11 cellular contexts compared by ENCODE assay signal in the genomic region with DNA sequence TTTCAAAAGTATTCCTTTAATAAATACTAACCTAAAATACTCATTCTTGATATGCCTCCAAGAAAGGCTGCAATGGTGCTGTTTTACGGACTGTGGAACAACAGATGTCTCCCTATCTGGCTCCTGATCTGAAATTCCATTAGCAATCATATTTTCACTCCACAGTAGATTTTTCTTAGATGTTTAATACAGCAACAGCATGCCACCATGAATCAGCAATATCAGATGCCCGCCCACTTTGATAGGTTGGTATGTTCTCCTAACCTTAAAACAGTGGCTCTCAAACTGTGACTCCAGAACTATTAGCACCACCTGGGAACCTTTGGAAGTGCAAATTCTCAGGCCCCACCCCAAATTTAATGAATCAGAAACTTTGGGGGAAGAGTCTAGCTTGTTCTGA.
DNase-seq lines count a peak whose midpoint lies in the region; ATAC-seq, FAIRE-seq and TF ChIP-seq lines count a peak whose summit lies in the region.
"Had no signal": no experiment of that assay in that cellular context is flagged by ENCODE, and none has a peak within 500 bp of the region (broad histone marks: within the 10 kb centered on the region; RNA-seq: fewer than 3 reads in every experiment).

No MANE protein-coding gene starts in this region.

- FAIRE-seq in astrocyte (lab: Jason Lieb, UNC), result no peak
- FAIRE-seq: G401.6 had no signal

- no peak overlapping the region for H2AK5ac ChIP-seq in mesendoderm (ENCODE audit: low read length)

- intact Hi-C loops in aorta (cut with DNase I), result no loop called here

- no peak for ATAC-seq in CD4-positive, CD25-positive, alpha-beta regulatory T cell (ENCODE audit: low read depth in 2 of 2)
- ATAC-seq in HG03025 (IDR thresholded peaks at IDR 0.05; ENCODE audit: low FRiP score, unreplicated experiment), result no peak
- no peak for ATAC-seq in aorta (ENCODE audit: low FRiP score)

- H3F3A ChIP-seq in neural progenitor cell (ENCODE audit: low read depth), result no peaks in the 10 kb centered on the region

- H3K4me3 ChIP-seq in CD4-positive, CD25-positive, alpha-beta regulatory T cell (ENCODE audit: low read depth, low read length), result no peak overlapping the region
- H3K4me3 ChIP-seq in astrocyte (ENCODE audit: insufficient read depth, low read depth, low read length) (no peak overlapping the region), mesendoderm (ENCODE audit: low read length) (no peak overlapping the region), neural progenitor cell (no peak overlapping the region), aorta (ENCODE audit: low read length in 2 of 2) (no peak overlapping the region)
- H3K4me3 ChIP-seq: Peyer's patch had no signal

- no peak overlapping the region for H3K4ac ChIP-seq in mesendoderm (ENCODE audit: low read depth, low read length)

- H3K4me1 Mint-ChIP-seq in CD4-positive, CD25-positive, alpha-beta regulatory T cell, result peaks cover 42 to 87% (median 72%) of the 10 kb centered on the region in 4 donors
- peaks cover 52% of the 10 kb centered on the region for H3K4me1 Mint-ChIP-seq in HFFc6 (ENCODE audit: low read depth)
- H3K4me1 Mint-ChIP-seq in astrocyte (ENCODE audit: low read depth, unreplicated experiment), result peaks cover 28% of the 10 kb centered on the region
- peaks cover 3% of the 10 kb centered on the region for H3K4me1 Mint-ChIP-seq in neural progenitor cell
- peaks cover 35% of the 10 kb centered on the region for H3K4me1 Mint-ChIP-seq in type B pancreatic cell (ENCODE audit: unreplicated experiment)

- no peak overlapping the region for H2BK15ac ChIP-seq in mesendoderm (replicated peaks; ENCODE audit: low read depth)

- no peak overlapping the region for H3K56ac ChIP-seq in mesendoderm (ENCODE audit: low read length)

- H3K9me3 Mint-ChIP-seq in CD4-positive, CD25-positive, alpha-beta regulatory T cell, result peaks cover 0 to 2% (median 0%) of the 10 kb centered on the region in 7 donors
- H3K9me3 Mint-ChIP-seq in HFFc6, result no peaks in the 10 kb centered on the region
- H3K9me3 Mint-ChIP-seq in astrocyte (ENCODE audit: unreplicated experiment), result no peaks in the 10 kb centered on the region
- H3K9me3 Mint-ChIP-seq in neural progenitor cell, result peaks cover 5% of the 10 kb centered on the region
- H3K9me3 Mint-ChIP-seq in type B pancreatic cell, result peaks cover 4% of the 10 kb centered on the region

- no peak overlapping the region for H3K27ac ChIP-seq in CD4-positive, CD25-positive, alpha-beta regulatory T cell (ENCODE audit: insufficient read depth, low read length, poor library complexity, severe bottlenecking)
- no peak overlapping the region for H3K27ac ChIP-seq in astrocyte (ENCODE audit: low read depth, low read length)
- H3K27ac ChIP-seq in mesendoderm (ENCODE audit: low read depth, low read length), result no peak overlapping the region
- no peak overlapping the region for H3K27ac ChIP-seq in neural progenitor cell
- H3K27ac ChIP-seq in aorta (ENCODE audit: low read depth in 1 of 2, low read length in 2 of 2), result no peak overlapping the region

- no peak overlapping the region for H4K8ac ChIP-seq in mesendoderm (ENCODE audit: low read depth, low read length)

- peak overlapping the region in 2 of 3 donors; percentile 39 to 60 for H3K27ac Mint-ChIP-seq in CD4-positive, CD25-positive, alpha-beta regulatory T cell
- H3K27ac Mint-ChIP-seq in HFFc6 (peak overlapping the region; percentile 80), astrocyte (ENCODE audit: unreplicated experiment) (no peak overlapping the region), neural progenitor cell (no peak overlapping the region), type B pancreatic cell (no peak overlapping the region)

- DNase-seq in CD4-positive, CD25-positive, alpha-beta regulatory T cell, result no peak
- DNase-seq in HFFc6, result peak; percentile 87
- peak; percentile 84 for DNase-seq in astrocyte (ENCODE audit: low read depth)
- DNase-seq in mesendoderm, result no peak
- no peak for DNase-seq in neural progenitor cell (ENCODE audit: low spot score)
- no peak for DNase-seq in aorta
- no peak for DNase-seq in type B pancreatic cell (ENCODE audit: extremely low spot score, unreplicated experiment)
- DNase-seq: NCI-H1436 treated with DMSO at 0.1 percent for 48 hours, Peyer's patch had no signal

- no peak overlapping the region for H2AFZ ChIP-seq in astrocyte (ENCODE audit: low read depth, low read length)
- no peak overlapping the region for H2AFZ ChIP-seq in neural progenitor cell (replicated peaks)

- peaks cover 41% of the 10 kb centered on the region for H3K4me1 ChIP-seq in CD4-positive, CD25-positive, alpha-beta regulatory T cell (ENCODE audit: control insufficient read depth, insufficient read depth, low read length, poor library complexity, severe bottlenecking)
- H3K4me1 ChIP-seq in astrocyte (ENCODE audit: insufficient read depth, low read length) (peaks cover 14% of the 10 kb centered on the region), mesendoderm (ENCODE audit: control insufficient read depth, low read depth, low read length) (no peaks in the 10 kb centered on the region), neural progenitor cell (no peaks in the 10 kb centered on the region), aorta (ENCODE audit: control insufficient read depth in 1 of 2, insufficient read depth in 2 of 2, low read length in 2 of 2) (peaks cover 0 to 10% of the 10 kb centered on the region in 2 donors)

- no peak overlapping the region for H3K4me2 ChIP-seq in astrocyte (ENCODE audit: low read length)
- H3K4me2 ChIP-seq in mesendoderm (ENCODE audit: low read length), result no peak overlapping the region
- H3K4me2 ChIP-seq in neural progenitor cell, result no peak overlapping the region

- H3K27me3 ChIP-seq in CD4-positive, CD25-positive, alpha-beta regulatory T cell (ENCODE audit: control insufficient read depth, insufficient read depth, low read length), result no peaks in the 10 kb centered on the region
- H3K27me3 ChIP-seq in astrocyte (ENCODE audit: insufficient read depth, low read length), result no peaks in the 10 kb centered on the region
- H3K27me3 ChIP-seq in mesendoderm (ENCODE audit: insufficient read depth, low read length, poor library complexity), result no peaks in the 10 kb centered on the region
- no peaks in the 10 kb centered on the region for H3K27me3 ChIP-seq in neural progenitor cell
- no peaks in the 10 kb centered on the region for H3K27me3 ChIP-seq in aorta (ENCODE audit: control insufficient read depth in 1 of 2, insufficient read depth in 2 of 2, low read length in 1 of 2)
- H3K27me3 ChIP-seq: Peyer's patch had no signal

- no peak overlapping the region for H3K23ac ChIP-seq in mesendoderm (ENCODE audit: low read length)

- H4K20me1 ChIP-seq in astrocyte (ENCODE audit: insufficient read depth, low read length), result no peaks in the 10 kb centered on the region
- H4K20me1 ChIP-seq in neural progenitor cell (ENCODE audit: low read depth), result no peaks in the 10 kb centered on the region

- H2BK5ac ChIP-seq in mesendoderm (ENCODE audit: low read length), result no peak overlapping the region

- no peak overlapping the region for H4K5ac ChIP-seq in mesendoderm (ENCODE audit: low read length)

- H3K79me2 ChIP-seq in astrocyte (ENCODE audit: insufficient read depth, low read length) (no peaks in the 10 kb centered on the region), mesendoderm (ENCODE audit: control insufficient read depth, insufficient read depth, low read length) (no peaks in the 10 kb centered on the region), neural progenitor cell (ENCODE audit: low read depth) (no peaks in the 10 kb centered on the region)

- WGBS in mesendoderm (ENCODE audit: extremely low coverage, insufficient coverage, low lambda C conversion rate), result no CpG with 5 or more reads among the region's 2 CpGs
- 32 to 33% methylated on average over 2 of the region's 2 CpGs for WGBS in aorta, 2 donors

- no peak for TF ChIP-seq CTCF in HFFc6 (IDR thresholded peaks at IDR 0.05)
- no peak for TF ChIP-seq CTCF in astrocyte (IDR thresholded peaks at IDR 0.05; ENCODE audit: insufficient read depth, low read depth, low read length)
- no peak for TF ChIP-seq CTCF in neural progenitor cell (IDR thresholded peaks at IDR 0.05)
- TF ChIP-seq CTCF in type B pancreatic cell (conservative IDR thresholded peaks at IDR 0.05), result no peak

- peak overlapping the region; percentile 75 for H3K18ac ChIP-seq in mesendoderm (ENCODE audit: low read length)

- H3K4me3 Mint-ChIP-seq in CD4-positive, CD25-positive, alpha-beta regulatory T cell, result no peak overlapping the region
- H3K4me3 Mint-ChIP-seq in HFFc6 (peak overlapping the region; percentile 52; the same call in 1 of the 2 replicates), astrocyte (ENCODE audit: unreplicated experiment) (no peak overlapping the region), neural progenitor cell (no peak overlapping the region), type B pancreatic cell (no peak overlapping the region)

- H3K9me3 ChIP-seq in CD4-positive, CD25-positive, alpha-beta regulatory T cell (ENCODE audit: control insufficient read depth in 2 of 2, low read length in 2 of 2), result peaks cover 0 to 2% of the 10 kb centered on the region in 2 experiments
- no peaks in the 10 kb centered on the region for H3K9me3 ChIP-seq in astrocyte (ENCODE audit: insufficient read depth, low read depth, low read length)
- H3K9me3 ChIP-seq in neural progenitor cell (ENCODE audit: low read depth), result no peaks in the 10 kb centered on the region
- H3K9me3 ChIP-seq in aorta (ENCODE audit: control insufficient read depth, low read length), result no peaks in the 10 kb centered on the region
- H3K9me3 ChIP-seq: Peyer's patch had no signal

- H3K9ac ChIP-seq in astrocyte (ENCODE audit: low read length) (no peak overlapping the region), mesendoderm (ENCODE audit: low read length) (no peak overlapping the region), neural progenitor cell (no peak overlapping the region)

- H3K36me3 Mint-ChIP-seq in CD4-positive, CD25-positive, alpha-beta regulatory T cell, result peaks cover 18% of the 10 kb centered on the region
- H3K36me3 Mint-ChIP-seq in HFFc6 (ENCODE audit: low read depth), result peaks cover 9% of the 10 kb centered on the region
- H3K36me3 Mint-ChIP-seq in astrocyte (ENCODE audit: low read depth, unreplicated experiment), result peaks cover 1% of the 10 kb centered on the region
- no peaks in the 10 kb centered on the region for H3K36me3 Mint-ChIP-seq in neural progenitor cell
- H3K36me3 Mint-ChIP-seq in type B pancreatic cell, result peaks cover 13% of the 10 kb centered on the region

- H3K36me3 ChIP-seq in CD4-positive, CD25-positive, alpha-beta regulatory T cell (ENCODE audit: control insufficient read depth, insufficient read depth, low read length), result no peaks in the 10 kb centered on the region
- H3K36me3 ChIP-seq in astrocyte (ENCODE audit: insufficient read depth, low read length) (no peaks in the 10 kb centered on the region), mesendoderm (ENCODE audit: control insufficient read depth, insufficient read depth, low read length) (no peaks in the 10 kb centered on the region), neural progenitor cell (no peaks in the 10 kb centered on the region), aorta (ENCODE audit: control insufficient read depth in 1 of 2, insufficient read depth in 2 of 2, low read length in 1 of 2) (no peaks in the 10 kb centered on the region)
- H3K36me3 ChIP-seq: Peyer's patch had no signal

- no peaks in the 10 kb centered on the region for H3K79me1 ChIP-seq in mesendoderm (ENCODE audit: low read length)

- no peak overlapping the region for H2BK120ac ChIP-seq in mesendoderm (ENCODE audit: low read depth, low read length)

- H3K27me3 Mint-ChIP-seq in CD4-positive, CD25-positive, alpha-beta regulatory T cell, result no peaks in the 10 kb centered on the region
- H3K27me3 Mint-ChIP-seq in HFFc6 (ENCODE audit: insufficient read depth), result peaks cover 2% of the 10 kb centered on the region; the same call in 1 of the 2 replicates
- no peaks in the 10 kb centered on the region for H3K27me3 Mint-ChIP-seq in astrocyte (ENCODE audit: low read depth, unreplicated experiment)
- no peaks in the 10 kb centered on the region for H3K27me3 Mint-ChIP-seq in neural progenitor cell (ENCODE audit: insufficient read depth, low read depth)
- no peaks in the 10 kb centered on the region for H3K27me3 Mint-ChIP-seq in type B pancreatic cell

Comparison
In these comparisons a context has a peak if more than half of its experiments do, and no peak if none do; other contexts are left out.
1. DNase-seq: peak in HFFc6 (single experiment) and astrocyte (single experiment); none in CD4-positive, CD25-positive, alpha-beta regulatory T cell (0 of 3), mesendoderm (single experiment), neural progenitor cell (single experiment), aorta (0 of 2) and type B pancreatic cell (single experiment).
2. H3K27ac Mint-ChIP-seq: peak in CD4-positive, CD25-positive, alpha-beta regulatory T cell (2 of 3) and HFFc6 (single experiment); none in astrocyte (single experiment), neural progenitor cell (single experiment) and type B pancreatic cell (single experiment).